ENCODE assay signal across 18 cellular contexts in the genomic region with DNA sequence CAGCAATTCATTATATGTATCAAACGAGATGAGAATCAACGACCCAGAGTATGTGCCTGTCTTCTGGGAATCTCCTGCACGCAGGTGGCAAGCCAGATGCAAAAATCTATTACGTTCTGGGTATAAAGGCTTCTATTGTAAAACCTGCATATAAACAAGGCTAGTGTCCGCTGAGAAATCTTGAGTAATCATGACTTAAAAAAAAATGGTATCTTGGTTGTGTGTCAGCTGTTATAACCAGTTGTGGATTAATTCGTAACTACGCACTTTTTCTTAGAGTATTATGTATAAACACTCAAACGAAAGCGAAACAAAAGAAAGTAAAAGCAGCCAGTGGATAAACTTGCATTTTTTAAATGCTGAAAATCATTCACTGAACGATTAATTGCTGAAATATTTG.
DNase-seq lines count a peak whose midpoint lies in the region; ATAC-seq and TF ChIP-seq lines count a peak whose summit lies in the region.
"Had no signal": no experiment of that assay in that cellular context is flagged by ENCODE, and none has a peak within 500 bp of the region (broad histone marks: within the 10 kb centered on the region; RNA-seq: fewer than 3 reads in every experiment).

No MANE protein-coding gene starts in this region.

- H3K4me1 ChIP-seq in body of pancreas (peaks cover 4% of the 10 kb centered on the region), left lung (no peaks in the 10 kb centered on the region)
- no peaks in the 10 kb centered on the region for H3K4me1 ChIP-seq in CD8-positive, alpha-beta memory T cell (ENCODE audit: insufficient read depth, low read length)
- H3K4me1 ChIP-seq: Caco-2 had no signal

- DNase-seq in ACHN (peak; percentile 37), LoVo (ENCODE audit: low spot score) (peak; percentile 36), body of pancreas (no peak), left lung (no peak), SHP77 treated with DMSO at 0.1 percent for 48 hours (lab: John Stamatoyannopoulos, UW) (no peak), posterior cingulate gyrus (no peak)
- no peak for DNase-seq in CD8-positive, alpha-beta memory T cell
- DNase-seq: AML-193, Caco-2, DMS79, H9, NCI-H1436, NCI-H2081 treated with DMSO at 0.1 percent for 48 hours, NCI-H510A treated with DMSO at 0.1 percent for 48 hours, T-cell had no signal

- no peaks in the 10 kb centered on the region for H3K36me3 ChIP-seq in body of pancreas (replicated peaks in 1 of 2; ENCODE audit: insufficient read depth in 1 of 2, low read depth in 2 of 2)
- no peaks in the 10 kb centered on the region for H3K36me3 ChIP-seq in left lung
- H3K36me3 ChIP-seq in CD8-positive, alpha-beta memory T cell (ENCODE audit: insufficient read depth, low read length) = no peaks in the 10 kb centered on the region

- ATAC-seq in body of pancreas = peak; percentile 56
- peak; percentile 53 for ATAC-seq in left lung
- ATAC-seq: K562, T-cell had no signal

- CTCF ChIA-PET in CD8-positive, alpha-beta memory T cell (lab: Charles Lee) = no interaction called here

- H3K27me3 ChIP-seq in body of pancreas (no peaks in the 10 kb centered on the region), left lung (no peaks in the 10 kb centered on the region)
- no peaks in the 10 kb centered on the region for H3K27me3 ChIP-seq in CD8-positive, alpha-beta memory T cell (ENCODE audit: insufficient read depth, low read length, poor library complexity, severe bottlenecking)

- intact Hi-C loops in body of pancreas (cut with DNase I) (no loop called here), left lung (cut with DNase I) (no loop called here), posterior cingulate gyrus (cut with DNase I) (no loop called here)

- H3K36me3 Mint-ChIP-seq in CD8-positive, alpha-beta memory T cell = no peaks in the 10 kb centered on the region
- H3K36me3 Mint-ChIP-seq: CD14-positive monocyte, T-cell had no signal

- POLR2A ChIA-PET in CD8-positive, alpha-beta memory T cell (lab: Charles Lee) = no interaction called here

- H3K27ac ChIP-seq in body of pancreas (no peak overlapping the region), left lung (no peak overlapping the region)
- H3K27ac ChIP-seq in CD8-positive, alpha-beta memory T cell (ENCODE audit: low read depth, low read length) = no peak overlapping the region
- H3K27ac ChIP-seq: HL-60 had no signal

- no peak overlapping the region for H3K4me3 Mint-ChIP-seq in CD8-positive, alpha-beta memory T cell
- H3K4me3 Mint-ChIP-seq: CD14-positive monocyte, H9, T-cell had no signal

- H3K27ac Mint-ChIP-seq in CD8-positive, alpha-beta memory T cell = no peak overlapping the region
- H3K27ac Mint-ChIP-seq: CD14-positive monocyte, H9, T-cell had no signal

- WGBS in body of pancreas, 2 donors = 11 to 24% methylated on average over 10 of the region's 10 CpGs

- no peaks in the 10 kb centered on the region for H3K9me3 ChIP-seq in body of pancreas
- no peaks in the 10 kb centered on the region for H3K9me3 ChIP-seq in left lung
- no peaks in the 10 kb centered on the region for H3K9me3 ChIP-seq in CD8-positive, alpha-beta memory T cell (ENCODE audit: low read length)
- H3K9me3 ChIP-seq: Caco-2 had no signal

- H3K4me3 ChIP-seq in body of pancreas (no peak overlapping the region), left lung (no peak overlapping the region)
- no peak overlapping the region for H3K4me3 ChIP-seq in CD8-positive, alpha-beta memory T cell (ENCODE audit: low read length)
- H3K4me3 ChIP-seq: K562 had no signal

- peaks cover 0 to 1% of the 10 kb centered on the region in 2 donors for H3K27me3 Mint-ChIP-seq in CD8-positive, alpha-beta memory T cell
- H3K27me3 Mint-ChIP-seq: T-cell had no signal

- no peak for TF ChIP-seq CTCF in body of pancreas (IDR thresholded peaks at IDR 0.05)
- no peak for TF ChIP-seq CTCF in left lung (IDR thresholded peaks at IDR 0.05)

- peaks cover 0 to 7% (median 0%) of the 10 kb centered on the region in 5 donors for H3K9me3 Mint-ChIP-seq in CD8-positive, alpha-beta memory T cell

- in situ Hi-C loops in ACHN (cut with HindIII; ENCODE audit: low pct_ligation_motif_present, low pct_unique_long_range_greater_than_20kb, low sequenced_read_pairs) = no loop called here

- TF ChIP-seq POLR2A in body of pancreas (IDR thresholded peaks at IDR 0.05) = no peak

- H3K4me1 Mint-ChIP-seq in CD8-positive, alpha-beta memory T cell = no peaks in the 10 kb centered on the region
- H3K4me1 Mint-ChIP-seq: CD14-positive monocyte, H9, T-cell had no signal

Comparison
In these comparisons a context has a peak if more than half of its experiments do, and no peak if none do; other contexts are left out.
1. DNase-seq: peak in ACHN (single experiment) and LoVo (single experiment); none in body of pancreas (0 of 4), left lung (0 of 2), SHP77 treated with DMSO at 0.1 percent for 48 hours (single experiment), CD8-positive, alpha-beta memory T cell (0 of 5) and posterior cingulate gyrus (0 of 10).